Comparison of ENCODE assay signal across 32 cellular contexts in genomic region chr5:97074859-97075489, GRCh38.
"Had no signal": no experiment of that assay in that cellular context is flagged by ENCODE, and none has a peak within 500 bp of the region (broad histone marks: within the 10 kb centered on the region; RNA-seq: fewer than 3 reads in every experiment).

No MANE protein-coding gene starts in this region.

- H3K9me3 Mint-ChIP-seq: activated CD4-positive, alpha-beta memory T cell treated with anti-CD3 and anti-CD28 coated beads for 36 hours; activated CD4-positive, alpha-beta T cell treated with anti-CD3 and anti-CD28 coated beads, Interleukin-2, amount 10 ng/mL, durations not matched to agents 24 days and 14 days; activated naive CD4-positive, alpha-beta T cell treated with anti-CD3 and anti-CD28 coated beads for 36 hours; activated naive CD8-positive, alpha-beta T cell treated with anti-CD3 and anti-CD28 coated beads, Interleukin-2, amount 10 ng/mL, durations not matched to agents 7 days and 5 days; activated T-helper 1 cell treated with anti-CD3 and anti-CD28 coated beads, Interleukin-12 subunit alpha, Interleukin-12 subunit beta, Interleukin-2, Interleukin-4 antibody, amounts not matched to agents 30 ng/mL and 10 ng/mL and 1 ng/mL, durations not matched to agents 14 hours and 24 hours and 36 hours; effector memory CD8-positive, alpha-beta T cell; natural killer cell treated with Interleukin-12 subunit alpha and Interleukin-12 subunit beta and Interleukin-15 and Interleukin-18, amount 100 ng/mL, for 72 hours; T-helper 1 cell treated with Interleukin-12 subunit alpha and Interleukin-12 subunit beta and Interleukin-4 antibody, amounts not matched to agents 30 μg/mL and 1 μg/mL, for 36 hours had no signal

- H2AFZ ChIP-seq: hepatocyte had no signal

- H3K79me2 ChIP-seq: hepatocyte had no signal

- H3K27ac ChIP-seq: brain microvascular endothelial cell, gastroesophageal sphincter, hepatocyte, ovary, skin epidermis, upper lobe of left lung, vagina, WERI-Rb-1 had no signal

- H3K4me3 ChIP-seq: gastroesophageal sphincter, hepatocyte, ovary, skin epidermis, upper lobe of left lung, vagina had no signal

- ATAC-seq: effector memory CD8-positive, alpha-beta T cell; gastroesophageal sphincter; left cardiac atrium; natural killer cell treated with Interleukin-12 subunit alpha and Interleukin-12 subunit beta and Interleukin-15 and Interleukin-18, amount 100 ng/mL, for 72 hours; sciatic nerve had no signal

- DNase-seq: activated CD4-positive, alpha-beta memory T cell treated with anti-CD3 and anti-CD28 coated beads for 36 hours; activated CD4-positive, alpha-beta T cell treated with anti-CD3 and anti-CD28 coated beads, Interleukin-2, amount 10 ng/mL, durations not matched to agents 24 days and 14 days; activated CD4-positive, CD25-positive, alpha-beta regulatory T cell treated with anti-CD3 and anti-CD28 coated beads, Interleukin-2, amount 50 U/mL, for 72 hours; activated CD8-positive, alpha-beta memory T cell treated with anti-CD3 and anti-CD28 coated beads, Interleukin-2, amount 50 U/mL, for 4 hours; activated effector memory CD4-positive, alpha-beta T cell treated with anti-CD3 and anti-CD28 coated beads, Interleukin-2, amount 50 U/mL, for 16 hours; activated naive CD4-positive, alpha-beta T cell treated with anti-CD3 and anti-CD28 coated beads for 36 hours; activated naive CD8-positive, alpha-beta T cell treated with anti-CD3 and anti-CD28 coated beads, Interleukin-2, amount 10 ng/mL, durations not matched to agents 7 days and 5 days; activated T-cell treated with anti-CD3 and anti-CD28 coated beads, Interleukin-2, amount 50 U/mL, for 1 hour; brain microvascular endothelial cell; cortex of kidney; effector memory CD8-positive, alpha-beta T cell; erythroblast; islet precursor cell; left cardiac atrium; mammary epithelial cell; ovary; stimulated activated CD4-positive, alpha-beta T cell treated with anti-CD3 and anti-CD28 coated beads, Interleukin-1b, Interleukin-23, amount 100 ng/mL, for 48 hours; stimulated activated CD4-positive, alpha-beta T cell treated with anti-CD3 and anti-CD28 coated beads, Interleukin-4, amount 100 ng/mL, for 4 hours; stimulated activated CD8-positive, alpha-beta memory T cell treated with anti-CD3 and anti-CD28 coated beads, Interleukin-4, amount 100 ng/mL, for 48 hours; stimulated activated naive CD4-positive, alpha-beta T cell; T-helper 9 cell; upper lobe of left lung; WERI-Rb-1 had no signal

- H3K27me3 ChIP-seq: brain microvascular endothelial cell, gastroesophageal sphincter, hepatocyte, ovary, upper lobe of left lung, vagina had no signal

- H3K4me3 Mint-ChIP-seq: activated CD4-positive, alpha-beta memory T cell treated with anti-CD3 and anti-CD28 coated beads for 36 hours; activated CD4-positive, alpha-beta T cell treated with anti-CD3 and anti-CD28 coated beads, Interleukin-2, amount 10 ng/mL, durations not matched to agents 24 days and 14 days; activated naive CD4-positive, alpha-beta T cell treated with anti-CD3 and anti-CD28 coated beads for 36 hours; activated naive CD8-positive, alpha-beta T cell treated with anti-CD3 and anti-CD28 coated beads, Interleukin-2, amount 10 ng/mL, durations not matched to agents 7 days and 5 days; activated T-helper 1 cell treated with anti-CD3 and anti-CD28 coated beads, Interleukin-12 subunit alpha, Interleukin-12 subunit beta, Interleukin-2, Interleukin-4 antibody, amounts not matched to agents 30 ng/mL and 10 ng/mL and 1 ng/mL, durations not matched to agents 14 hours and 24 hours and 36 hours; effector memory CD8-positive, alpha-beta T cell; natural killer cell treated with Interleukin-12 subunit alpha and Interleukin-12 subunit beta and Interleukin-15 and Interleukin-18, amount 100 ng/mL, for 72 hours; T-helper 1 cell treated with Interleukin-12 subunit alpha and Interleukin-12 subunit beta and Interleukin-4 antibody, amounts not matched to agents 30 μg/mL and 1 μg/mL, for 36 hours had no signal

- H3K27ac Mint-ChIP-seq: activated CD4-positive, alpha-beta memory T cell treated with anti-CD3 and anti-CD28 coated beads for 36 hours; activated CD4-positive, alpha-beta T cell treated with anti-CD3 and anti-CD28 coated beads, Interleukin-2, amount 10 ng/mL, durations not matched to agents 24 days and 14 days; activated naive CD4-positive, alpha-beta T cell treated with anti-CD3 and anti-CD28 coated beads for 36 hours; activated naive CD8-positive, alpha-beta T cell treated with anti-CD3 and anti-CD28 coated beads, Interleukin-2, amount 10 ng/mL, durations not matched to agents 7 days and 5 days; activated T-helper 1 cell treated with anti-CD3 and anti-CD28 coated beads, Interleukin-12 subunit alpha, Interleukin-12 subunit beta, Interleukin-2, Interleukin-4 antibody, amounts not matched to agents 30 ng/mL and 10 ng/mL and 1 ng/mL, durations not matched to agents 14 hours and 24 hours and 36 hours; effector memory CD8-positive, alpha-beta T cell; natural killer cell treated with Interleukin-12 subunit alpha and Interleukin-12 subunit beta and Interleukin-15 and Interleukin-18, amount 100 ng/mL, for 72 hours; progenitor cell of endocrine pancreas; T-helper 1 cell treated with Interleukin-12 subunit alpha and Interleukin-12 subunit beta and Interleukin-4 antibody, amounts not matched to agents 30 μg/mL and 1 μg/mL, for 36 hours had no signal

- H3K27me3 Mint-ChIP-seq: activated CD4-positive, alpha-beta memory T cell treated with anti-CD3 and anti-CD28 coated beads for 36 hours; progenitor cell of endocrine pancreas had no signal

- H3K36me3 ChIP-seq: brain microvascular endothelial cell, gastroesophageal sphincter, ovary, upper lobe of left lung, vagina, WERI-Rb-1 had no signal

- H3K9me3 ChIP-seq: gastroesophageal sphincter, ovary, upper lobe of left lung, vagina had no signal

- H3K4me2 ChIP-seq: hepatocyte had no signal

- H3K36me3 Mint-ChIP-seq: activated CD4-positive, alpha-beta memory T cell treated with anti-CD3 and anti-CD28 coated beads for 36 hours; activated naive CD8-positive, alpha-beta T cell treated with anti-CD3 and anti-CD28 coated beads, Interleukin-2, amount 10 ng/mL, durations not matched to agents 7 days and 5 days; natural killer cell treated with Interleukin-12 subunit alpha and Interleukin-12 subunit beta and Interleukin-15 and Interleukin-18, amount 100 ng/mL, for 72 hours had no signal

- H3K4me1 ChIP-seq: upper lobe of left lung, vagina had no signal
